ENCODE assay signal across 20 cellular contexts in the genomic region with DNA sequence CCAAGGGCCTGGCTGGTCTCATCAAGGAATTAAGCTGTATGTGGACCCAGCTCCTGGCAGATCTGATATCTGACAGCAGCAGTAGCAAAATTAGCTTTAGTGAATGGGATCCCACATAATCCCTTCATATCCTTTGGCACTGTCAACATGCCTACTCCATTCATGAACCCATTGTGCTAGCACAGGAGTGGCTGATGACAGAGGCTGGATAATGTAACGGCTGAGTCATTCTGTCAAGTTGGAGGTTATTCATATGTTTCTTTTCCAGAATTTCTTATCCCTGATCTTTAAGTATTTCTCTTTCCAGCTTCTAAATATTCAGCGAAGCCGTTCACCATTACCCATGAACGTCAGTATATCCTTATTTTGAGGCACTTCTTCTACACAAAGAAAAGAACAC.
"Had no signal": no experiment of that assay in that cellular context is flagged by ENCODE, and none has a peak within 500 bp of the region (broad histone marks: within the 10 kb centered on the region; RNA-seq: fewer than 3 reads in every experiment).

No MANE protein-coding gene starts in this region.

- H3K4me1 ChIP-seq: adrenal gland, gastroesophageal sphincter, tibial nerve, vagina had no signal

- ATAC-seq: activated T-cell treated with anti-CD3 and anti-CD28 coated beads, Interleukin-2, amount 50 U/mL, for 4 hours; gastroesophageal sphincter; T-helper 17 cell; WTC11 had no signal

- H3K9me3 ChIP-seq: adrenal gland, gastroesophageal sphincter, tibial nerve, vagina had no signal

- DNase-seq: activated CD4-positive, alpha-beta memory T cell treated with anti-CD3 and anti-CD28 coated beads, Interleukin-2, amount 10 ng/mL, durations not matched to agents 7 days and 5 days; activated CD4-positive, alpha-beta T cell treated with anti-CD3 and anti-CD28 coated beads for 4 hours; activated effector memory CD4-positive, alpha-beta T cell treated with anti-CD3 and anti-CD28 coated beads, Interleukin-2, amount 50 U/mL, for 16 hours; activated T-cell treated with anti-CD3 and anti-CD28 coated beads, Interleukin-2, amount 50 U/mL, for 4 hours; adrenal gland; cortex of kidney; effector CD4-positive, alpha-beta T cell; heart right ventricle; left cardiac atrium; naive B cell; stimulated activated CD4-positive, alpha-beta T cell treated with anti-CD3 and anti-CD28 coated beads, Interleukin-4, amount 100 ng/mL, for 24 hours; stimulated activated naive CD4-positive, alpha-beta T cell treated with Interleukin-2 at 50 U/mL for 16 hours; substantia nigra; T-helper 17 cell had no signal

- H3K27ac ChIP-seq: adrenal gland, gastroesophageal sphincter, heart right ventricle, skin epidermis, tibial nerve, vagina had no signal

- H3K4me3 ChIP-seq: adrenal gland, gastroesophageal sphincter, heart right ventricle, lung, skin epidermis, tibial nerve, vagina had no signal

- H3K27me3 ChIP-seq: adrenal gland, gastroesophageal sphincter, heart right ventricle, tibial nerve, vagina had no signal

- H3K36me3 ChIP-seq: adrenal gland, gastroesophageal sphincter, heart right ventricle, tibial nerve, vagina had no signal
